In genomic region chr3:52671676-52672075, GRCh38 we compare ENCODE assay signal across 14 cellular contexts. TPM values are rescaled to one million over a fixed set of nuclear protein-coding genes. Genes with fewer than 3 reads are reported as not detected.
DNase-seq lines count a peak whose midpoint lies in the region; ATAC-seq and TF ChIP-seq lines count a peak whose summit lies in the region.
"Had no signal": no experiment of that assay in that cellular context is flagged by ENCODE, and none has a peak within 500 bp of the region (broad histone marks: within the 10 kb centered on the region; RNA-seq: fewer than 3 reads in every experiment).

No MANE protein-coding gene starts in this region.

- peak overlapping the region; percentile 6 for H3K4me3 Mint-ChIP-seq in stimulated activated naive CD8-positive, alpha-beta T cell treated with anti-CD3 and anti-CD28 coated beads, Interleukin-15, Interleukin-2, amounts not matched to agents 100 ng/mL and 50 ng/mL, for 24 hours
- H3K4me3 Mint-ChIP-seq: dendritic cell treated with granulocyte-macrophage colony-stimulating factor and Interleukin-4, amounts not matched to agents 40 ng/mL and 50 ng/mL, for 4 days had no signal

- H3K27ac ChIP-seq in ascending aorta (peak overlapping the region; percentile 59 to 70), mesenchymal stem cell (ENCODE audit: low read length, poor library complexity, severe bottlenecking) (peak overlapping the region; percentile 89), stomach (peak overlapping the region in 2 of 5 donors; percentile 58 to 65)
- H3K27ac ChIP-seq: right lobe of liver had no signal

- H2AK5ac ChIP-seq in mesenchymal stem cell (ENCODE audit: low read length, severe bottlenecking), result peak overlapping the region; percentile 94

- H2BK5ac ChIP-seq in mesenchymal stem cell (ENCODE audit: low read depth, low read length, poor library complexity, severe bottlenecking), result no peak overlapping the region

- peaks cover 6% of the 10 kb centered on the region for H3K79me1 ChIP-seq in mesenchymal stem cell (replicated peaks; ENCODE audit: low read length, poor library complexity, severe bottlenecking)

- peaks cover 29% of the 10 kb centered on the region for H3K4me1 Mint-ChIP-seq in stimulated activated naive CD8-positive, alpha-beta T cell treated with anti-CD3 and anti-CD28 coated beads, Interleukin-15, Interleukin-2, amounts not matched to agents 100 ng/mL and 50 ng/mL, for 24 hours (ENCODE audit: low read depth)

- H3K4me2 ChIP-seq in mesenchymal stem cell (ENCODE audit: low read length, poor library complexity, severe bottlenecking), result no peak overlapping the region

- peak overlapping the region; percentile 82 for H3K9ac ChIP-seq in mesenchymal stem cell (ENCODE audit: low read length)

- no peak overlapping the region for H2AFZ ChIP-seq in mesenchymal stem cell (ENCODE audit: low read depth, low read length)

- H3K27me3 ChIP-seq in ascending aorta, result no peaks in the 10 kb centered on the region
- H3K27me3 ChIP-seq in mesenchymal stem cell (ENCODE audit: control insufficient read depth in 1 of 2, insufficient read depth in 1 of 2, low read length in 2 of 2), result no peaks in the 10 kb centered on the region
- H3K27me3 ChIP-seq in stomach, result no peaks in the 10 kb centered on the region
- H3K27me3 ChIP-seq: right lobe of liver had no signal

- no peak overlapping the region for H2BK120ac ChIP-seq in mesenchymal stem cell (ENCODE audit: low read depth, low read length)

- peaks cover 64% of the 10 kb centered on the region for H3K36me3 Mint-ChIP-seq in stimulated activated naive CD8-positive, alpha-beta T cell treated with anti-CD3 and anti-CD28 coated beads, Interleukin-15, Interleukin-2, amounts not matched to agents 100 ng/mL and 50 ng/mL, for 24 hours (ENCODE audit: low read depth)

- H3K27me3 Mint-ChIP-seq in stimulated activated naive CD8-positive, alpha-beta T cell treated with anti-CD3 and anti-CD28 coated beads, Interleukin-15, Interleukin-2, amounts not matched to agents 100 ng/mL and 50 ng/mL, for 24 hours, result no peaks in the 10 kb centered on the region
- H3K27me3 Mint-ChIP-seq: dendritic cell treated with granulocyte-macrophage colony-stimulating factor and Interleukin-4, amounts not matched to agents 40 ng/mL and 50 ng/mL, for 4 days had no signal

- H3K9me3 ChIP-seq in ascending aorta (no peaks in the 10 kb centered on the region), mesenchymal stem cell (ENCODE audit: control insufficient read depth, low read length) (no peaks in the 10 kb centered on the region), stomach (no peaks in the 10 kb centered on the region)
- H3K9me3 ChIP-seq: right lobe of liver had no signal

- TF ChIP-seq CTCF in ascending aorta (IDR thresholded peaks at IDR 0.05), result no peak
- TF ChIP-seq CTCF in stomach (IDR thresholded peaks at IDR 0.05), result no peak

- no peak overlapping the region for H2BK12ac ChIP-seq in mesenchymal stem cell (ENCODE audit: low read length in 2 of 2)

- intact Hi-C loops in ascending aorta (cut with DNase I), result loop anchor here (1.0 kb wide), 1 partner anchor 15 kb away; the partner anchor contains the start of gene GNL3
- intact Hi-C loops in stomach (cut with DNase I; ENCODE audit: low total_unique reads), result no loop called here

- TF ChIP-seq POLR2A in stomach (IDR thresholded peaks at IDR 0.05), result no peak

- H3K4me3 ChIP-seq in ascending aorta, result no peak overlapping the region
- no peak overlapping the region for H3K4me3 ChIP-seq in mesenchymal stem cell (ENCODE audit: insufficient read depth in 1 of 2, low read depth in 1 of 2, low read length in 2 of 2)
- no peak overlapping the region for H3K4me3 ChIP-seq in stomach
- H3K4me3 ChIP-seq: right lobe of liver had no signal

- TF ChIP-seq EP300 in stomach (IDR thresholded peaks at IDR 0.05), result no peak

- WGBS in mesenchymal stem cell, result 47% methylated on average over 1 of the region's 1 CpG
- WGBS in stomach, 5 donors, result 44 to 76% (median 67%) methylated on average over 1 of the region's 1 CpG

- peak overlapping the region; percentile 98 for H3K27ac Mint-ChIP-seq in stimulated activated naive CD8-positive, alpha-beta T cell treated with anti-CD3 and anti-CD28 coated beads, Interleukin-15, Interleukin-2, amounts not matched to agents 100 ng/mL and 50 ng/mL, for 24 hours
- H3K27ac Mint-ChIP-seq: dendritic cell treated with granulocyte-macrophage colony-stimulating factor and Interleukin-4, amounts not matched to agents 40 ng/mL and 50 ng/mL, for 4 days had no signal

- H3K4ac ChIP-seq in mesenchymal stem cell (ENCODE audit: low read depth in 1 of 2, low read length in 2 of 2), result no peak overlapping the region

- no peak overlapping the region for H4K91ac ChIP-seq in mesenchymal stem cell (ENCODE audit: low read length)

- peaks cover 0 to 9% of the 10 kb centered on the region in 2 donors for H3K4me1 ChIP-seq in ascending aorta
- peaks cover 5% of the 10 kb centered on the region for H3K4me1 ChIP-seq in mesenchymal stem cell (ENCODE audit: control insufficient read depth, insufficient read depth, low read depth, low read length)
- H3K4me1 ChIP-seq in stomach, result peaks cover 4 to 24% (median 13%) of the 10 kb centered on the region in 4 donors
- H3K4me1 ChIP-seq: right lobe of liver had no signal

- no peaks in the 10 kb centered on the region for H3K9me3 Mint-ChIP-seq in stimulated activated naive CD8-positive, alpha-beta T cell treated with anti-CD3 and anti-CD28 coated beads, Interleukin-15, Interleukin-2, amounts not matched to agents 100 ng/mL and 50 ng/mL, for 24 hours
- H3K9me3 Mint-ChIP-seq: dendritic cell treated with granulocyte-macrophage colony-stimulating factor and Interleukin-4, amounts not matched to agents 40 ng/mL and 50 ng/mL, for 4 days had no signal

- DNase-seq in stimulated activated naive CD8-positive, alpha-beta T cell treated with anti-CD3 and anti-CD28 coated beads, Interleukin-15, Interleukin-2, amounts not matched to agents 100 U/mL and 50 U/mL, for 24 hours, result no peak
- DNase-seq in ascending aorta (ENCODE audit: low spot score in 2 of 2) (no peak), mesenchymal stem cell (no peak), stomach (no peak), NCI-H1694 (lab: John Stamatoyannopoulos, UW) (no peak)
- DNase-seq: AML-193, HCEC 1CT, midbrain, NCI-H526 treated with DMSO at 0.1 percent for 48 hours, right lobe of liver had no signal

- no peak overlapping the region for H3K14ac ChIP-seq in mesenchymal stem cell (ENCODE audit: low read length in 2 of 2)

- peak overlapping the region in 1 of 2 experiments; percentile 21 for H3K18ac ChIP-seq in mesenchymal stem cell (ENCODE audit: low read depth in 1 of 2, low read length in 2 of 2)

- H3K23ac ChIP-seq in mesenchymal stem cell (ENCODE audit: low read length in 2 of 2), result no peak overlapping the region

- H3K36me3 ChIP-seq in ascending aorta (peaks cover 21 to 56% of the 10 kb centered on the region in 2 donors), mesenchymal stem cell (ENCODE audit: control insufficient read depth in 1 of 2, insufficient read depth in 2 of 2, low read depth in 1 of 2, low read length in 2 of 2) (peaks cover 10 to 51% of the 10 kb centered on the region in 2 experiments), stomach (peaks cover 22 to 89% (median 76%) of the 10 kb centered on the region in 4 donors)

- no peak for ATAC-seq in stimulated activated naive CD8-positive, alpha-beta T cell treated with anti-CD3 and anti-CD28 coated beads, Interleukin-15, Interleukin-2, amounts not matched to agents 100 U/mL and 50 U/mL, for 24 hours
- ATAC-seq in HG03457 (IDR thresholded peaks at IDR 0.05; ENCODE audit: unreplicated experiment) (no peak), HG03095 (IDR thresholded peaks at IDR 0.05; ENCODE audit: unreplicated experiment) (no peak)

- H4K8ac ChIP-seq in mesenchymal stem cell (ENCODE audit: low read length), result no peak overlapping the region

- no peak overlapping the region for H2BK15ac ChIP-seq in mesenchymal stem cell (ENCODE audit: low read depth, poor library complexity, severe bottlenecking)

RNA-seq across cellular contexts. Expression of gene PBRM1, which starts 14.0 kb away (rescaled TPM):
- total RNA-seq in ascending aorta (36.7 TPM), stomach (100 to 1,000 TPM in 3 of 5 donors, 10 to 100 TPM in 2; 55.0 to 130 (median 105) TPM)
- 28.8 TPM for polyA plus RNA-seq in mesenchymal stem cell (2013, experiment 1 of 2)
- polyA plus RNA-seq in mesenchymal stem cell (2013, experiment 2 of 2), result 26.4 TPM
- polyA plus RNA-seq in stomach, result 1 to 10 TPM; 6.0 to 8.4 (median 7.8) TPM

RNA-seq across cellular contexts. Expression of gene GNL3, which starts 14.2 kb away (rescaled TPM):
- 50.4 TPM for total RNA-seq in ascending aorta
- 92.6 TPM for polyA plus RNA-seq in mesenchymal stem cell (2013, experiment 1 of 2)
- 94.1 TPM for polyA plus RNA-seq in mesenchymal stem cell (2013, experiment 2 of 2)
- total RNA-seq in stomach, result 100 to 1,000 TPM in 1 of 5 donors, 10 to 100 TPM in 3, 1 to 10 TPM in 1; 5.8 to 114 (median 88.9) TPM
- polyA plus RNA-seq in stomach, result 10 to 100 TPM; 37.9 to 69.1 (median 55.3) TPM

RNA-seq across cellular contexts. Expression of gene GLT8D1, which starts 33.9 kb away (rescaled TPM):
- 38.3 TPM for total RNA-seq in ascending aorta
- 82.3 TPM for polyA plus RNA-seq in mesenchymal stem cell (2013, experiment 1 of 2)
- 82.1 TPM for polyA plus RNA-seq in mesenchymal stem cell (2013, experiment 2 of 2)
- 10 to 100 TPM in 4 of 5 donors, 1 to 10 TPM in 1; 9.4 to 81.9 (median 23.5) TPM for total RNA-seq in stomach
- 10 to 100 TPM; 19.9 to 29.8 (median 24.7) TPM for polyA plus RNA-seq in stomach

RNA-seq across cellular contexts. Expression of gene SPCS1, which starts 34.2 kb away (rescaled TPM):
- total RNA-seq in ascending aorta (170 TPM), stomach (100 to 1,000 TPM in 1 of 5 donors, 10 to 100 TPM in 2, 1 to 10 TPM in 1, under 1 TPM in 1; 0.58 to 332 (median 57.5) TPM)
- polyA plus RNA-seq in mesenchymal stem cell (2013, experiment 1 of 2), result 153 TPM
- polyA plus RNA-seq in mesenchymal stem cell (2013, experiment 2 of 2), result 151 TPM
- 100 to 1,000 TPM; 108 to 148 (median 118) TPM for polyA plus RNA-seq in stomach
